In the genomic region with DNA sequence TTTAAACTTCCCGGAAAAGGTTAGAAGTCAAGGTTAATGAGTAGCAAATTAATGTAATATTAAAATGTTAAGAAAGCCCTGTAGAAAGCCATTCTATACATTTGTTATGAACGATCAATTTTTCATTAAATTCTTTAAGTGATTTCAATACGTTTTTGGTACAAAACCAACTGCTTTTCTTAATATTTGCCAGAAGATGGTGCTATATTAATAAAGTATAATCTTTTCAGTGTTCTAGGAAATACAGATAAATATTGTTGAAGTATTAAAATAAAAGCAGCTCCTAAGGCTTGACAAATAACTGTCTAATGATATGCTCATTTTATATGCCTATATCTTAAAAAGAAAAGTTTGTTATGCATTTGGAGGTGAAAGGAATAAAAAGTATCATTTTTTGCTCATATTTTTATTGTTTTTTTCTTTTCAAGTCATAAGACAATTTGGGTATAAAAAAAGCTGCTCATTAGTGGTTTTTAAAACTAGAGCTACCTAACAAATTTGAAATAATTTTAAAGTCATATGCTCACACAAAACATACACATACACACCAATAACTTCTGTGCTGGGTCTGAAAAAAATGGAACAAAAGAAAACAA, we compare ENCODE assay signal across 10 cellular contexts.
A peak's percentile ranks its signal among the peaks of the same experiment; 100 is the strongest.
DNase-seq lines count a peak whose midpoint lies in the region; ATAC-seq, FAIRE-seq and TF ChIP-seq lines count a peak whose summit lies in the region.
"Had no signal": no experiment of that assay in that cellular context is flagged by ENCODE, and none has a peak within 500 bp of the region (broad histone marks: within the 10 kb centered on the region; RNA-seq: fewer than 3 reads in every experiment).

No MANE protein-coding gene starts in this region.

- H2AFZ ChIP-seq in IMR-90 (replicated peaks; ENCODE audit: low read length, poor library complexity), result no peak overlapping the region

- H3K9me1 ChIP-seq in IMR-90 (ENCODE audit: insufficient read depth, low read length), result no peaks in the 10 kb centered on the region

- H3K27me3 ChIP-seq in IMR-90 (ENCODE audit: control insufficient read depth, insufficient read depth, low read length) (no peaks in the 10 kb centered on the region), Panc1 (ENCODE audit: control insufficient read depth, insufficient read depth, low read length) (no peaks in the 10 kb centered on the region), foreskin keratinocyte (no peaks in the 10 kb centered on the region)

- no peak overlapping the region for H3K4ac ChIP-seq in IMR-90 (ENCODE audit: low read depth, low read length)

- no peak overlapping the region for H4K8ac ChIP-seq in IMR-90 (ENCODE audit: low read depth in 2 of 2, low read length in 2 of 2)

- no peak overlapping the region for H2AK5ac ChIP-seq in IMR-90 (ENCODE audit: low read depth, low read length)

- FAIRE-seq in urothelium cell line (lab: Jason Lieb, UNC), result no peak

- no peak overlapping the region for H3K27ac ChIP-seq in C4-2B
- H3K27ac ChIP-seq in IMR-90 (ENCODE audit: insufficient read depth, low read length), result no peak overlapping the region
- H3K27ac ChIP-seq in Panc1 (ENCODE audit: low read length), result no peak overlapping the region
- H3K27ac ChIP-seq in foreskin keratinocyte, result no peak overlapping the region

- peaks cover 5% of the 10 kb centered on the region; the same call in 1 of the 2 replicates for H3K4me1 ChIP-seq in IMR-90 (ENCODE audit: control insufficient read depth, insufficient read depth, low read length)
- peaks cover 5% of the 10 kb centered on the region; the same call in 1 of the 2 replicates for H3K4me1 ChIP-seq in Panc1 (ENCODE audit: control insufficient read depth, insufficient read depth, low read length)
- H3K4me1 ChIP-seq in foreskin keratinocyte, result peaks cover 17% of the 10 kb centered on the region

- TF ChIP-seq POLR2A in IMR-90 (IDR thresholded peaks at IDR 0.05; ENCODE audit: low read depth, low read length), result no peak

- H3K14ac ChIP-seq in IMR-90 (replicated peaks; ENCODE audit: low read depth, low read length), result no peak overlapping the region

- H3K4me3 ChIP-seq in IMR-90 (ENCODE audit: insufficient read depth, low read depth, low read length) (no peak overlapping the region), Panc1 (ENCODE audit: low read depth in 2 of 2, low read length in 2 of 2) (no peak overlapping the region)

- H2AK9ac ChIP-seq in IMR-90 (replicated peaks; ENCODE audit: low read depth, low read length, poor library complexity), result no peak overlapping the region

- no peak overlapping the region for H3K4me2 ChIP-seq in IMR-90 (ENCODE audit: low read depth, low read length)

- H3K9me3 ChIP-seq in IMR-90 (ENCODE audit: control insufficient read depth, insufficient read depth, low read length) (no peaks in the 10 kb centered on the region), Panc1 (ENCODE audit: control insufficient read depth, insufficient read depth, low read depth, low read length) (0 out of 2 replicates have a peak, but pooled peaks cover 3% of the 10 kb centered on the region)

- H3K23ac ChIP-seq in IMR-90 (ENCODE audit: low read depth, low read length), result no peak overlapping the region

- no peak overlapping the region for H2BK120ac ChIP-seq in IMR-90 (ENCODE audit: low read depth, low read length)

- CTCF ChIA-PET in IMR-90 (lab: Yijun Ruan, JAX), result interaction anchor here (0.6 to 1.0 kb wide), 4 partner anchors 66 to 140 kb away, joined by 3 read pairs; partner anchors contain the start of gene POT1
- CTCF ChIA-PET in Panc1 (lab: Charles Lee), result interaction anchor here (0.6 kb wide), 2 partner anchors 142 to 1899 kb away, joined by 3 to 4 read pairs; no protein-coding TSS in a partner anchor

- DNase-seq in IMR-90 (peak; percentile 3), Panc1 (ENCODE audit: low read depth, low spot score) (no peak), foreskin keratinocyte (no peak), ureter (ENCODE audit: low spot score) (no peak), urothelium cell line (ENCODE audit: low spot score) (no peak)
- no peak for DNase-seq in stimulated activated CD4-positive, alpha-beta T cell treated with anti-CD3 and anti-CD28 coated beads, Interleukin-4, amount 100 ng/mL, for 1 hour
- DNase-seq: T-helper 1 cell had no signal

- in situ Hi-C loops in IMR-90 (cut with MboI; ENCODE audit: low sequenced_read_pairs) (no loop called here), Panc1 (cut with HindIII; ENCODE audit: low pct_unique_long_range_greater_than_20kb, low sequenced_read_pairs) (no loop called here)

- peak; percentile 78 for TF ChIP-seq CTCF in C4-2B (conservative IDR thresholded peaks at IDR 0.05)
- peak; percentile 44 for TF ChIP-seq CTCF in IMR-90 (conservative IDR thresholded peaks at IDR 0.05; ENCODE audit: low read depth, low read length)
- peak; percentile 23; the same call in 1 of the 2 replicates for TF ChIP-seq CTCF in Panc1 (IDR thresholded peaks at IDR 0.05)
- TF ChIP-seq CTCF in foreskin keratinocyte (conservative IDR thresholded peaks at IDR 0.05), result peak; percentile 71

- intact Hi-C loops in IMR-90 (cut with micrococcal nuclease), result loop anchor here (5.0 kb wide), 1 partner anchor 612 kb away; no protein-coding TSS in a partner anchor
- intact Hi-C loops in Panc1 (cut with micrococcal nuclease; ENCODE audit: unreplicated experiment), result loop anchor here (2.0 kb wide), 1 partner anchor 611 kb away; no protein-coding TSS in a partner anchor

- no peak overlapping the region for H2BK15ac ChIP-seq in IMR-90 (ENCODE audit: low read depth, low read length)

- no peak overlapping the region for H4K5ac ChIP-seq in IMR-90 (ENCODE audit: low read depth, low read length)

- H3K79me1 ChIP-seq in IMR-90 (ENCODE audit: low read depth in 1 of 2, low read length in 2 of 2), result no peaks in the 10 kb centered on the region

- no peak overlapping the region for H2BK5ac ChIP-seq in IMR-90 (ENCODE audit: low read depth, low read length, poor library complexity, severe bottlenecking)

- H3K36me3 ChIP-seq in IMR-90 (ENCODE audit: control insufficient read depth, insufficient read depth, low read length) (no peaks in the 10 kb centered on the region), Panc1 (ENCODE audit: control insufficient read depth, insufficient read depth, low read length) (no peaks in the 10 kb centered on the region)

- dilution Hi-C loops in IMR-90 (cut with HindIII; ENCODE audit: low sequenced_read_pairs, unreplicated experiment), result no loop called here

- TF ChIP-seq RAD21 in IMR-90 (IDR thresholded peaks at IDR 0.05; ENCODE audit: low read length), result no peak

- H4K91ac ChIP-seq in IMR-90 (ENCODE audit: insufficient read depth, low read depth, low read length), result no peak overlapping the region

- no peaks in the 10 kb centered on the region for H4K20me1 ChIP-seq in IMR-90 (ENCODE audit: insufficient read depth, low read length)

- WGBS in IMR-90 (ENCODE audit: extremely low coverage in 2 of 2, insufficient read length in 1 of 2), 2 experiments, result no CpG with 5 or more reads among the region's 3 CpGs

- BruUV-seq in IMR-90 (replicated peaks; lab: Mats Ljungman, UMichigan), result no TSS peak
- BruUV-seq in Panc1 (replicated peaks; lab: Mats Ljungman, UMichigan), result no TSS peak

- no peak overlapping the region for H2BK20ac ChIP-seq in IMR-90 (ENCODE audit: low read depth, low read length)

- ATAC-seq in IMR-90 (ENCODE audit: low read depth), result no peak
- no peak for ATAC-seq in Panc1
- ATAC-seq in foreskin keratinocyte, result no peak
- no peak for ATAC-seq in GM21447 (IDR thresholded peaks at IDR 0.05; ENCODE audit: unreplicated experiment)
- ATAC-seq: stimulated activated memory B cell treated with anti-CD40 and anti-IgM and Interleukin-4, amounts not matched to agents 10 μg/mL and 1 μg/mL and 100 μg/mL, for 72 hours had no signal

- H3K18ac ChIP-seq in IMR-90 (ENCODE audit: low read depth, low read length), result no peak overlapping the region

- POLR2A ChIA-PET in IMR-90 (lab: Charles Lee; ENCODE audit: unreplicated experiment), result no interaction called here
- POLR2A ChIA-PET in Panc1 (lab: Charles Lee), result no interaction called here

- no peak overlapping the region for H3K9ac ChIP-seq in IMR-90 (ENCODE audit: low read depth, low read length)

- H3K56ac ChIP-seq in IMR-90 (ENCODE audit: extremely low read depth, insufficient read depth, low read length), result no peak overlapping the region

TF ChIP-seq in IMR-90, 13 proteins besides CTCF, POLR2A, EP300 and RAD21:
- TF ChIP-seq MAFK (IDR thresholded peaks at IDR 0.05; ENCODE audit: low read depth, low read length), result no peak
- no peak for TF ChIP-seq CEBPB (IDR thresholded peaks at IDR 0.05; ENCODE audit: low read depth, low read length)
- TF ChIP-seq BHLHE40 (IDR thresholded peaks at IDR 0.05; ENCODE audit: low read depth, low read length), result no peak
- no peak for TF ChIP-seq ELK1 (IDR thresholded peaks at IDR 0.05; ENCODE audit: borderline replicate concordance, low read depth, low read length)
- no peak for TF ChIP-seq CHD1 (IDR thresholded peaks at IDR 0.05; ENCODE audit: low read depth, low read length)
- no peak for TF ChIP-seq SMC3 (IDR thresholded peaks at IDR 0.05; ENCODE audit: low read depth, low read length)
- TF ChIP-seq MXI1 (IDR thresholded peaks at IDR 0.05; ENCODE audit: borderline replicate concordance, low read depth, low read length), result no peak
- no peak for TF ChIP-seq RFX5 (IDR thresholded peaks at IDR 0.05; ENCODE audit: low read depth, low read length)
- no peak for TF ChIP-seq NFE2L2 (IDR thresholded peaks at IDR 0.05; ENCODE audit: low read depth, low read length)
- TF ChIP-seq, protein P1, sequence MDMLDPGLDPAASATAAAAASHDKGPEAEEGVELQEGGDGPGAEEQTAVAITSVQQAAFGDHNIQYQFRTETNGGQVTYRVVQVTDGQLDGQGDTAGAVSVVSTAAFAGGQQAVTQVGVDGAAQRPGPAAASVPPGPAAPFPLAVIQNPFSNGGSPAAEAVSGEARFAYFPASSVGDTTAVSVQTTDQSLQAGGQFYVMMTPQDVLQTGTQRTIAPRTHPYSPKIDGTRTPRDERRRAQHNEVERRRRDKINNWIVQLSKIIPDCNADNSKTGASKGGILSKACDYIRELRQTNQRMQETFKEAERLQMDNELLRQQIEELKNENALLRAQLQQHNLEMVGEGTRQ (IDR thresholded peaks at IDR 0.05; ENCODE audit: low read depth, low read length), result no peak
- no peak for TF ChIP-seq FOS (IDR thresholded peaks at IDR 0.05; ENCODE audit: low read depth, low read length)
- TF ChIP-seq RCOR1 (IDR thresholded peaks at IDR 0.05; ENCODE audit: insufficient replicate concordance, low read length), result no peak
- TF ChIP-seq MAZ (IDR thresholded peaks at IDR 0.05; ENCODE audit: borderline replicate concordance, low read depth, low read length), result no peak

Comparison
In these comparisons a context has a peak if more than half of its experiments do, and no peak if none do; other contexts are left out.
1. CTCF ChIP-seq: peak in every context shown above with its lines; median percentile 78 in C4-2B; 71 in foreskin keratinocyte; 44 in IMR-90; 23 in Panc1.